10 cellular contexts compared by ENCODE assay signal in the genomic region with DNA sequence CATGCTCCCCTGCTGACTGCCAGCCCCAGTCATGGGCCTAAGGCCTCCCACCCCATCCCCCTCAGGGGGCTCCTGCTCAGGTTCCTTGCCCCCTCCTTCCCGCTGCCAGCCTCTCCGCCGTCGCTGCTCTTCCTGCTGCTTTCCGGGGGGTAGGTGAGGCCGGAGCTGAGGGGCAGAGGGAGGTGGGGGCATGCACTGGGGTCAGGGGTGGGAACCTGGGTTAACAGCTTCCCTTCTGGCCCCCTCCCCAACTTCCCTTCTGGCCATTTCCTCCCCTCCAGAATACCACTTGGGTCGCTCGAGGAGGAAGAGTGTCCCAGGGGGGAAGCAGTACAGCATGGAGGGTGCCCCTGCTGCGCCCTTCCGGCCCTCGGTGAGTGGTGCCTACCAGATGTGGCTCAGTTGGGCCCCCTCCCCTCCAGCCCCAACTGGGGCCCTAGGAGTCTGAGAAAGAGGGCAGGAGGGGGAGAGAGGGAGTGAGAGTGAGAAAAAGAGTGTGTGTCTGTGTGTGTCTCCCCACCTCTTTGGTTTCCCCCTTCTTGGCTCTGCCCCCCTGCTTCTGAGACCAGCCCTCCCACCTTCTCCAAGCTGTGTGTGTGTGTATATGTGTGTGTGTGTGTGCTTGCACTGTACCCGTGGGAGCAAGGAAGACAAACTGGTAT. TPM values are rescaled to one million over a fixed set of nuclear protein-coding genes. Genes with fewer than 3 reads are reported as not detected.
DNase-seq lines count a peak whose midpoint lies in the region; ATAC-seq and TF ChIP-seq lines count a peak whose summit lies in the region.
"Had no signal": no experiment of that assay in that cellular context is flagged by ENCODE, and none has a peak within 500 bp of the region (broad histone marks: within the 10 kb centered on the region; RNA-seq: fewer than 3 reads in every experiment).

No MANE protein-coding gene starts in this region.

- H3K9me2 ChIP-seq in SK-N-SH = no peaks in the 10 kb centered on the region

- TF ChIP-seq CTCF in SK-N-SH (IDR thresholded peaks at IDR 0.05) = no peak
- TF ChIP-seq CTCF in esophagus muscularis mucosa (IDR thresholded peaks at IDR 0.05) = no peak
- TF ChIP-seq CTCF in sigmoid colon (IDR thresholded peaks at IDR 0.05) = no peak

- 76% methylated on average over 10 of the region's 12 CpGs for WGBS in SK-N-SH (ENCODE audit: low lambda C conversion rate)
- 37% methylated on average over 12 of the region's 12 CpGs for WGBS in esophagus muscularis mucosa
- WGBS in sigmoid colon, 2 donors = 42 to 79% methylated on average over 12 of the region's 12 CpGs

- H4K20me1 ChIP-seq in SK-N-SH (ENCODE audit: insufficient read depth) = no peaks in the 10 kb centered on the region; the same call in 1 of the 2 replicates

- H2AFZ ChIP-seq in SK-N-SH (ENCODE audit: low read depth) = no peak overlapping the region

- TF ChIP-seq RAD21 in SK-N-SH (IDR thresholded peaks at IDR 0.05; ENCODE audit: low read length) = no peak

- peaks cover 17 to 39% of the 10 kb centered on the region in 2 experiments for H3K4me1 ChIP-seq in SK-N-SH (ENCODE audit: control insufficient read depth in 1 of 2, insufficient read depth in 2 of 2, low read depth in 1 of 2, low read length in 1 of 2)
- peaks cover 42 to 73% (median 67%) of the 10 kb centered on the region in 4 donors for H3K4me1 ChIP-seq in esophagus muscularis mucosa
- H3K4me1 ChIP-seq in sigmoid colon = peaks cover 0 to 64% (median 61%) of the 10 kb centered on the region in 4 donors

- H3K36me3 ChIP-seq in SK-N-SH (replicated peaks in 1 of 2; ENCODE audit: control insufficient read depth in 1 of 2, insufficient read depth in 2 of 2, low read length in 1 of 2) (peaks cover 6 to 15% of the 10 kb centered on the region in 2 experiments), esophagus muscularis mucosa (peaks cover 14 to 21% (median 21%) of the 10 kb centered on the region in 4 donors), sigmoid colon (peaks cover 9 to 20% (median 14%) of the 10 kb centered on the region in 4 donors)

- H3K4me3 ChIP-seq in SK-N-SH (ENCODE audit: low read depth in 2 of 2, low read length in 1 of 2) = no peak overlapping the region; a peak in 1 of 4 replicates
- no peak overlapping the region for H3K4me3 ChIP-seq in esophagus muscularis mucosa
- H3K4me3 ChIP-seq in sigmoid colon = peak overlapping the region in 2 of 4 donors; percentile 18 to 38

- POLR2A ChIA-PET in SK-N-SH (lab: Yijun Ruan, JAX) = interaction anchor here (0.8 kb wide), 1 partner anchor 14 kb away, joined by 4 read pairs; no protein-coding TSS in a partner anchor

- no peaks in the 10 kb centered on the region for H3K27me3 ChIP-seq in SK-N-SH (ENCODE audit: insufficient read depth)
- H3K27me3 ChIP-seq in esophagus muscularis mucosa = no peaks in the 10 kb centered on the region
- no peaks in the 10 kb centered on the region for H3K27me3 ChIP-seq in sigmoid colon

- TF ChIP-seq POLR2A in esophagus muscularis mucosa (IDR thresholded peaks at IDR 0.05; ENCODE audit: low read depth) (no peak), sigmoid colon (IDR thresholded peaks at IDR 0.05) (no peak)

- H3K27ac ChIP-seq in SK-N-SH (ENCODE audit: low read depth in 2 of 2, low read length in 1 of 2) (no peak overlapping the region; a peak in 1 of 4 replicates), esophagus muscularis mucosa (replicated peaks in 1 of 4) (peak overlapping the region in 3 of 4 donors; percentile 45 to 77 (median 68)), sigmoid colon (peak overlapping the region in 3 of 4 donors; percentile 74 to 91 (median 80))

- CTCF ChIA-PET in SK-N-SH (lab: Yijun Ruan, JAX) = interaction anchor here (2.3 kb wide), 1 partner anchor 22 kb away, joined by 8 read pairs; the partner anchor contains the start of gene ZBTB9

- H3K4me2 ChIP-seq in SK-N-SH = no peak overlapping the region

- peaks cover 32% of the 10 kb centered on the region; the same call in 1 of the 2 replicates for H3K79me2 ChIP-seq in SK-N-SH (ENCODE audit: insufficient read depth)

- intact Hi-C loops in esophagus muscularis mucosa (cut with DNase I) (no loop called here), sigmoid colon (cut with DNase I) (no loop called here)

- ATAC-seq in SK-N-SH treated with all-trans-retinoic acid at 6 μM for 48 hours = no peak

- peak; percentile 16 for DNase-seq in SK-N-SH
- DNase-seq in Kasumi-1 (lab: John Stamatoyannopoulos, UW) = peak; percentile 62 to 82
- DNase-seq in esophagus muscularis mucosa (ENCODE audit: extremely low spot score) = no peak
- DNase-seq in sigmoid colon = no peak
- no peak for DNase-seq in NCI-H526 treated with DMSO at 0.1 percent for 48 hours (lab: John Stamatoyannopoulos, UW)
- DNase-seq in AML-193 (lab: John Stamatoyannopoulos, UW) = no peak
- DNase-seq in DMS53 treated with DMSO at 0.1 percent for 48 hours (lab: John Stamatoyannopoulos, UW; ENCODE audit: unreplicated experiment) = no peak
- DNase-seq: ACHN, activated gamma-delta T cell treated with Interleukin-2 at 50 U/mL for 16 hours had no signal

- no peak overlapping the region for H3K9ac ChIP-seq in SK-N-SH

- peaks cover 13% of the 10 kb centered on the region for H3F3A ChIP-seq in SK-N-SH (replicated peaks; ENCODE audit: insufficient read depth)

- TF ChIP-seq EP300 in SK-N-SH (IDR thresholded peaks at IDR 0.05; ENCODE audit: borderline replicate concordance in 1 of 2, low read depth in 1 of 2, low read length in 1 of 2) (no peak), esophagus muscularis mucosa (IDR thresholded peaks at IDR 0.05) (no peak), sigmoid colon (IDR thresholded peaks at IDR 0.05) (no peak)

- H3K9me3 ChIP-seq in SK-N-SH = no peaks in the 10 kb centered on the region
- no peaks in the 10 kb centered on the region for H3K9me3 ChIP-seq in esophagus muscularis mucosa
- H3K9me3 ChIP-seq in sigmoid colon = no peaks in the 10 kb centered on the region

TF ChIP-seq in SK-N-SH, 30 proteins besides CTCF, POLR2A, EP300 and RAD21 (continues in another document):
- no peak for TF ChIP-seq CHD2 (IDR thresholded peaks at IDR 0.05; ENCODE audit: low read length, partially characterized antibody)

TF ChIP-seq in SK-N-SH treated with all-trans-retinoic acid at 6 μM for 48 hours, 23 proteins besides CTCF, POLR2A, EP300 and RAD21:
- TF ChIP-seq TCF4 (CRISPR knock-in tag; IDR thresholded peaks at IDR 0.05; ENCODE audit: borderline replicate concordance) (no peak), ARNTL (CRISPR knock-in tag; IDR thresholded peaks at IDR 0.05; ENCODE audit: borderline replicate concordance, low read depth) (no peak)
TF ChIP-seq in SK-N-SH treated with all-trans-retinoic acid at 6 μM for 48 hours: peak in this region for 0.

RNA-seq across cellular contexts. Expression of gene SYNGAP1, which starts 12.1 kb away (rescaled TPM):
- polyA plus RNA-seq in SK-N-SH (2012; rRNA removed) (5.9 and 8.8 TPM in 2 replicates), sigmoid colon (10 to 100 TPM in 1 of 3 donors, 1 to 10 TPM in 1, under 1 TPM in 1; 0.92 to 17.8 (median 2.4) TPM)
- polyA plus RNA-seq in SK-N-SH (2012; cell fraction: cytosol; rRNA removed) = 3.2 and 3.9 TPM in 2 replicates
- polyA plus RNA-seq in SK-N-SH (2012; cell fraction: nucleus; rRNA removed) = 38.1 and 40.3 TPM in 2 replicates
- total RNA-seq in esophagus muscularis mucosa (10 to 100 TPM in 3 of 4 donors, 1 to 10 TPM in 1; 8.0 to 17.6 (median 13.2) TPM), sigmoid colon (10 to 100 TPM in 1 of 4 donors, 1 to 10 TPM in 3; 6.4 to 24.6 (median 9.9) TPM)

RNA-seq across cellular contexts. Expression of gene CUTA, which starts 14.1 kb away (rescaled TPM):
- polyA plus RNA-seq in SK-N-SH (2012; rRNA removed) (349 and 444 TPM in 2 replicates), sigmoid colon (100 to 1,000 TPM; 110 to 193 (median 153) TPM)
- polyA plus RNA-seq in SK-N-SH (2012; cell fraction: cytosol; rRNA removed) = 337 and 359 TPM in 2 replicates
- 318 and 652 TPM in 2 replicates for polyA plus RNA-seq in SK-N-SH (2012; cell fraction: nucleus; rRNA removed)
- total RNA-seq in esophagus muscularis mucosa (100 to 1,000 TPM; 109 to 136 (median 123) TPM), sigmoid colon (100 to 1,000 TPM; 102 to 148 (median 120) TPM)

RNA-seq across cellular contexts. Expression of gene PHF1, which starts 21.2 kb away (rescaled TPM):
- polyA plus RNA-seq in SK-N-SH (2012; rRNA removed) (48.7 and 59.0 TPM in 2 replicates), sigmoid colon (10 to 100 TPM; 22.4 to 43.2 (median 43.2) TPM)
- polyA plus RNA-seq in SK-N-SH (2012; cell fraction: cytosol; rRNA removed) = 17.7 and 25.5 TPM in 2 replicates
- polyA plus RNA-seq in SK-N-SH (2012; cell fraction: nucleus; rRNA removed) = 250 and 323 TPM in 2 replicates
- total RNA-seq in esophagus muscularis mucosa (10 to 100 TPM; 68.5 to 91.5 (median 84.9) TPM), sigmoid colon (10 to 100 TPM; 57.1 to 82.3 (median 66.0) TPM)

RNA-seq across cellular contexts. Expression of gene ZBTB9, which starts 22.4 kb away (rescaled TPM):
- polyA plus RNA-seq in SK-N-SH (2012; rRNA removed) (5.7 and 5.9 TPM in 2 replicates), sigmoid colon (1 to 10 TPM in 2 of 3 donors, under 1 TPM in 1; 0.60 to 4.2 (median 1.8) TPM)
- 4.4 and 5.3 TPM in 2 replicates for polyA plus RNA-seq in SK-N-SH (2012; cell fraction: cytosol; rRNA removed)
- 17.4 and 20.9 TPM in 2 replicates for polyA plus RNA-seq in SK-N-SH (2012; cell fraction: nucleus; rRNA removed)
- total RNA-seq in esophagus muscularis mucosa (1 to 10 TPM; 1.7 to 3.5 (median 3.0) TPM), sigmoid colon (1 to 10 TPM; 1.1 to 3.6 (median 1.4) TPM)

RNA-seq across cellular contexts. Expression of gene KIFC1, which starts 40.4 kb away (rescaled TPM):
- polyA plus RNA-seq in SK-N-SH (2012; rRNA removed) (29.6 and 35.9 TPM in 2 replicates), sigmoid colon (10 to 100 TPM in 1 of 3 donors, 1 to 10 TPM in 2; 1.2 to 23.0 (median 4.6) TPM)
- 13.6 and 23.2 TPM in 2 replicates for polyA plus RNA-seq in SK-N-SH (2012; cell fraction: cytosol; rRNA removed)
- polyA plus RNA-seq in SK-N-SH (2012; cell fraction: nucleus; rRNA removed) = 40.0 and 48.8 TPM in 2 replicates
- total RNA-seq in esophagus muscularis mucosa (1 to 10 TPM in 1 of 4 donors, under 1 TPM in 2, not detected in 1; 0.39 to 1.1 (median 0.42) TPM), sigmoid colon (1 to 10 TPM in 2 of 4 donors, under 1 TPM in 2; 0.49 to 5.5 (median 1.3) TPM)

Comparison
In these comparisons a context has a peak if more than half of its experiments do, and no peak if none do; other contexts are left out.
1. DNase-seq: peak in SK-N-SH (single experiment) and Kasumi-1 (2 of 2); none in esophagus muscularis mucosa (single experiment), sigmoid colon (single experiment), NCI-H526 treated with DMSO at 0.1 percent for 48 hours (single experiment), AML-193 (0 of 2) and DMS53 treated with DMSO at 0.1 percent for 48 hours (single experiment).
2. H3K27ac ChIP-seq: peak in esophagus muscularis mucosa (3 of 4) and sigmoid colon (3 of 4); none in SK-N-SH (0 of 2).